ENCODE assay signal across 33 cellular contexts in the genomic region with DNA sequence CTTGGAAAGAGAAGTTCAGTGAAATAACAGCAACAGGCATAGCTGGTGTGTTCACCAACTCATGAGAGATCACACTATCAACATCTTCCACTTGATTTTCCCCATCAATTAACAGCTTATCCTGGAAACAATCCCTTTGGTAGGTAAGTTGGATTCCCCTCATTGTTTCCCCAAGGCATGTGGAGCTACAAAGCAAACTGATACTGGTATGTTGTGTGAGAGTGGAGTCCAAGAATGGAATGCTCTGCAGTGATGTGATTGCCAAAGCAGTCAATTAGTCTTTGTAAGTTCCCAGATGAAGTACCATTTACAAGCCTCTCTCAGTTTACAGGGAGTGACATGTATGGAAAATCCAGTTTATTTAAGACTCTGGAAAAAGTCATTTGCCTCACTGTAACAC. TPM values are rescaled to one million over a fixed set of nuclear protein-coding genes. Genes with fewer than 3 reads are reported as not detected.
"Had no signal": no experiment of that assay in that cellular context is flagged by ENCODE, and none has a peak within 500 bp of the region (broad histone marks: within the 10 kb centered on the region; RNA-seq: fewer than 3 reads in every experiment).

No MANE protein-coding gene starts in this region.

- H3K9me3 Mint-ChIP-seq: effector memory CD8-positive, alpha-beta T cell; memory B cell; naive thymus-derived CD4-positive, alpha-beta T cell had no signal

- H3K9me3 ChIP-seq: esophagus squamous epithelium, gastrocnemius medialis, heart right ventricle, left lung, lower lobe of right lung had no signal

- FAIRE-seq: colon, endometrium, islet of Langerhans, keratinocyte had no signal

- DNase-seq: effector CD8-positive, alpha-beta T cell; effector memory CD8-positive, alpha-beta T cell; endodermal cell; erythroblast; esophagus squamous epithelium; foreskin fibroblast; foreskin melanocyte; gastrocnemius medialis; glutamatergic neuron; head of caudate nucleus; heart right ventricle; hippocampal formation; left cardiac atrium; left lung; left ventricle myocardium superior; lower lobe of right lung; midbrain; naive thymus-derived CD4-positive, alpha-beta T cell had no signal

- H3K36me3 ChIP-seq: esophagus squamous epithelium, gastrocnemius medialis, heart right ventricle, left lung, lower lobe of right lung had no signal

- H3K27me3 ChIP-seq: esophagus squamous epithelium had no signal

- H3K4me3 ChIP-seq: coronary artery, esophagus squamous epithelium, gastrocnemius medialis, heart right ventricle, left lung, lower lobe of right lung had no signal

- H3K4me1 ChIP-seq: esophagus squamous epithelium, gastrocnemius medialis, heart right ventricle, left lung, lower lobe of right lung had no signal

- H3K4me1 Mint-ChIP-seq: memory B cell; naive thymus-derived CD4-positive, alpha-beta T cell had no signal

- H3K4me3 Mint-ChIP-seq: effector memory CD8-positive, alpha-beta T cell; endodermal cell; memory B cell; naive thymus-derived CD4-positive, alpha-beta T cell had no signal

- H3K27ac Mint-ChIP-seq: effector memory CD8-positive, alpha-beta T cell; endodermal cell; memory B cell; naive thymus-derived CD4-positive, alpha-beta T cell had no signal

- H3K27me3 Mint-ChIP-seq: effector memory CD8-positive, alpha-beta T cell had no signal

- H3K36me3 Mint-ChIP-seq: memory B cell; naive thymus-derived CD4-positive, alpha-beta T cell had no signal

- H3K27ac ChIP-seq: coronary artery, epithelial cell of prostate, esophagus squamous epithelium, gastrocnemius medialis, heart right ventricle, left lung, lower lobe of right lung had no signal

RNA-seq across cellular contexts. Expression of a gene that starts 13.7 kb away (rescaled TPM):
- total RNA-seq: dermis microvascular lymphatic vessel endothelial cell; endodermal cell; esophagus mucosa; esophagus squamous epithelium; gastrocnemius medialis; glomerular endothelial cell; heart right ventricle; kidney epithelial cell; left cardiac atrium; left ventricle myocardium superior; lung microvascular endothelial cell; mesenteric fat pad; mononuclear cell; mucosa of gallbladder; naive thymus-derived CD4-positive, alpha-beta T cell had no signal
- polyA plus RNA-seq: heart right ventricle; keratinocyte; naive thymus-derived CD4-positive, alpha-beta T cell had no signal
